25 cellular contexts compared by ENCODE assay signal in the genomic region with DNA sequence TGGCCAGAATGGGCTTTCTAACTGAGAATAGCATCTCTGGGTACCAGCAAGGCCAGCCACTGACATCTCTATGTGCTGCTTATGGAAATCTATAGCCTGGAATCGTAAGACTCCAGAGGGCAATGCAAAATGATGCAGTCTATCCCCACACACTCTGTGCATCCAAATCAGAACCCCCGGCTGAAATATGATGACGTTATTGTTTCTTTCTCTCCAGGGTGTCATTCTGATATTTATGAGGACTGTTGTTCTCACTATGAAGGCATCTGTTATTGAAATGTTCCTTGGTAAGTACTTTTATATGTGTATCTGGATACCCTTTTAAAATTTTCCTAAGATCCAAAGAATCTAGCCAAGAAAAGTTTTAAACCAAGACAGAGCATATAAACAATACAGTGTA. TPM values are rescaled to one million over a fixed set of nuclear protein-coding genes. Genes with fewer than 3 reads are reported as not detected.
DNase-seq lines count a peak whose midpoint lies in the region; ATAC-seq, FAIRE-seq and TF ChIP-seq lines count a peak whose summit lies in the region.
"Had no signal": no experiment of that assay in that cellular context is flagged by ENCODE, and none has a peak within 500 bp of the region (broad histone marks: within the 10 kb centered on the region; RNA-seq: fewer than 3 reads in every experiment).

No MANE protein-coding gene starts in this region.

- peaks cover 0 to 13% (median 6%) of the 10 kb centered on the region in 12 donors for H3K9me3 ChIP-seq in heart left ventricle
- H3K9me3 ChIP-seq in A549, result peaks cover 11% of the 10 kb centered on the region
- H3K9me3 ChIP-seq in esophagus muscularis mucosa, result peaks cover 0 to 8% (median 0%) of the 10 kb centered on the region in 4 donors
- H3K9me3 ChIP-seq: BE2C had no signal

- H3K4me2 ChIP-seq in A549, result no peak overlapping the region
- H3K4me2 ChIP-seq: BLaER1 had no signal

- FAIRE-seq in A549 (lab: Jason Lieb, UNC), result peak; percentile 49
- FAIRE-seq: D721Med, G401.6, GM12891, GM19239 had no signal

- TF ChIP-seq EP300 in A549 (IDR thresholded peaks at IDR 0.05) (no peak), esophagus muscularis mucosa (IDR thresholded peaks at IDR 0.05) (no peak)

- WGBS in heart left ventricle, 4 donors, result 55 to 75% (median 70%) methylated on average over 3 of the region's 3 CpGs
- WGBS in A549 (ENCODE audit: missing lambda C conversion rate), result 68% methylated on average over 3 of the region's 3 CpGs
- 74% methylated on average over 3 of the region's 3 CpGs for WGBS in esophagus muscularis mucosa

- CTCF ChIA-PET in A549 (lab: Yijun Ruan, JAX), result no interaction called here

- no peaks in the 10 kb centered on the region for H3K4me1 ChIP-seq in heart left ventricle
- no peaks in the 10 kb centered on the region for H3K4me1 ChIP-seq in A549
- H3K4me1 ChIP-seq in esophagus muscularis mucosa, result no peaks in the 10 kb centered on the region
- H3K4me1 ChIP-seq: BE2C, BLaER1, Caco-2 had no signal

- H3K36me3 ChIP-seq in heart left ventricle (no peaks in the 10 kb centered on the region), esophagus muscularis mucosa (no peaks in the 10 kb centered on the region)
- H3K36me3 ChIP-seq: BE2C, BLaER1 had no signal

- TF ChIP-seq RAD21 in A549 (conservative IDR thresholded peaks at IDR 0.05 in 1 of 2, IDR thresholded peaks at IDR 0.05 in 1 of 2), result no peak

- peak; percentile 48 for ATAC-seq in Right ventricle myocardium superior (ENCODE audit: poor library complexity)
- no peak for ATAC-seq in heart left ventricle
- ATAC-seq in A549, result no peak
- ATAC-seq in sciatic nerve, result peak; percentile 56
- ATAC-seq: CD8-positive, alpha-beta T cell had no signal

- POLR2A ChIA-PET in A549 (lab: Yijun Ruan, JAX), result no interaction called here

- no peak overlapping the region for H3K27ac ChIP-seq in heart left ventricle
- H3K27ac ChIP-seq in A549, result no peak overlapping the region
- no peak overlapping the region for H3K27ac ChIP-seq in esophagus muscularis mucosa (replicated peaks in 1 of 4)
- H3K27ac ChIP-seq: 22Rv1, BLaER1 had no signal

- TF ChIP-seq POLR2A in heart left ventricle (IDR thresholded peaks at IDR 0.05) (no peak), A549 (IDR thresholded peaks at IDR 0.05; ENCODE audit: low read length) (no peak), esophagus muscularis mucosa (IDR thresholded peaks at IDR 0.05; ENCODE audit: low read depth) (no peak)

- intact Hi-C loops in Right ventricle myocardium superior (cut with DNase I) (no loop called here), heart left ventricle (cut with DNase I) (no loop called here), esophagus muscularis mucosa (cut with DNase I) (no loop called here), sciatic nerve (cut with DNase I) (no loop called here)

- no peak overlapping the region for H3K4me3 ChIP-seq in heart left ventricle
- no peak overlapping the region for H3K4me3 ChIP-seq in A549
- H3K4me3 ChIP-seq in esophagus muscularis mucosa, result no peak overlapping the region
- H3K4me3 ChIP-seq: BLaER1 had no signal

- TF ChIP-seq CTCF in heart left ventricle (IDR thresholded peaks at IDR 0.05) (no peak), A549 (IDR thresholded peaks at IDR 0.05) (no peak), esophagus muscularis mucosa (IDR thresholded peaks at IDR 0.05) (no peak)

- no peaks in the 10 kb centered on the region for H3K27me3 ChIP-seq in heart left ventricle
- H3K27me3 ChIP-seq in esophagus muscularis mucosa, result no peaks in the 10 kb centered on the region
- H3K27me3 ChIP-seq: BLaER1 had no signal

- DNase-seq in Right ventricle myocardium superior (no peak), heart left ventricle (no peak), A549 (ENCODE audit: low read depth in 1 of 2, low spot score in 1 of 2) (no peak), esophagus muscularis mucosa (ENCODE audit: extremely low spot score) (peak; percentile 45), sciatic nerve (ENCODE audit: low spot score) (no peak), CD1c-positive myeloid dendritic cell (ENCODE audit: extremely low spot score) (no peak), germinal center (ENCODE audit: low spot score) (no peak)
- DNase-seq: ACHN; BE2C; C1 segment of cervical spinal cord; Caco-2; Calu3; CD4-positive, alpha-beta T cell; CD8-positive, alpha-beta T cell; DMS79 treated with DMSO at 0.1 percent for 48 hours; GF-D8 had no signal

TF ChIP-seq in A549, 52 proteins besides CTCF, POLR2A, EP300 and RAD21:
- TF ChIP-seq GATA3 (IDR thresholded peaks at IDR 0.05; ENCODE audit: borderline replicate concordance) (no peak), SREBF2 (IDR thresholded peaks at IDR 0.05) (no peak), ESRRA (IDR thresholded peaks at IDR 0.05; ENCODE audit: borderline replicate concordance, low read length) (no peak), SMC3 (IDR thresholded peaks at IDR 0.05) (no peak), FOSL2 (IDR thresholded peaks at IDR 0.05) (no peak), FOSL2 (CRISPR knock-in tag; IDR thresholded peaks at IDR 0.05) (no peak), RNF2 (IDR thresholded peaks at IDR 0.05; ENCODE audit: borderline replicate concordance, low read depth) (no peak), PHF8 (IDR thresholded peaks at IDR 0.05; ENCODE audit: borderline replicate concordance, low read depth) (no peak), MYC (IDR thresholded peaks at IDR 0.05; ENCODE audit: borderline replicate concordance, low read length) (no peak), MAFK (IDR thresholded peaks at IDR 0.05; ENCODE audit: partially characterized antibody) (no peak)
- TF ChIP-seq, protein P1, sequence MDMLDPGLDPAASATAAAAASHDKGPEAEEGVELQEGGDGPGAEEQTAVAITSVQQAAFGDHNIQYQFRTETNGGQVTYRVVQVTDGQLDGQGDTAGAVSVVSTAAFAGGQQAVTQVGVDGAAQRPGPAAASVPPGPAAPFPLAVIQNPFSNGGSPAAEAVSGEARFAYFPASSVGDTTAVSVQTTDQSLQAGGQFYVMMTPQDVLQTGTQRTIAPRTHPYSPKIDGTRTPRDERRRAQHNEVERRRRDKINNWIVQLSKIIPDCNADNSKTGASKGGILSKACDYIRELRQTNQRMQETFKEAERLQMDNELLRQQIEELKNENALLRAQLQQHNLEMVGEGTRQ (IDR thresholded peaks at IDR 0.05), result no peak
- TF ChIP-seq, protein P2, sequence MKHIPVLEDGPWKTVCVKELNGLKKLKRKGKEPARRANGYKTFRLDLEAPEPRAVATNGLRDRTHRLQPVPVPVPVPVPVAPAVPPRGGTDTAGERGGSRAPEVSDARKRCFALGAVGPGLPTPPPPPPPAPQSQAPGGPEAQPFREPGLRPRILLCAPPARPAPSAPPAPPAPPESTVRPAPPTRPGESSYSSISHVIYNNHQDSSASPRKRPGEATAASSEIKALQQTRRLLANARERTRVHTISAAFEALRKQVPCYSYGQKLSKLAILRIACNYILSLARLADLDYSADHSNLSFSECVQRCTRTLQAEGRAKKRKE (CRISPR knock-in tag; IDR thresholded peaks at IDR 0.05; ENCODE audit: low read depth), result no peak

RNA-seq across cellular contexts. Expression of a gene that starts 19.6 kb away (rescaled TPM):
- total RNA-seq in Right ventricle myocardium superior, result 19.4 TPM
- 10 to 100 TPM in 2 of 9 donors, 1 to 10 TPM in 7; 1.1 to 34.9 (median 6.8) TPM for total RNA-seq in heart left ventricle
- polyA plus RNA-seq in heart left ventricle, result 1 to 10 TPM; 1.0 to 3.2 TPM
- polyA plus RNA-seq in A549 (2011; rRNA removed), result not detected in 2 replicates
- 0.01 TPM in 1 of 2 replicates, not detected in the other for polyA plus RNA-seq in A549 (2012; cell fraction: cytosol; rRNA removed)
- not detected in 2 replicates for polyA plus RNA-seq in A549 (2012; cell fraction: nucleus; rRNA removed)
- not detected in 3 replicates for polyA plus RNA-seq in A549 (2017; fragmentation: RNase III; extraction: RNeasy Plus Mini Kit Qiagen cat#74134 plus additional on column Dnase treatment)
- not detected in 2 replicates for polyA minus RNA-seq in A549 (2011; rRNA and poly(A)+ RNA removed)
- total RNA-seq in esophagus muscularis mucosa, result 10 to 100 TPM; 17.0 to 32.3 (median 28.7) TPM
- total RNA-seq in sciatic nerve, result 67.9 TPM
- total RNA-seq: A673; Calu3; CD4-positive, alpha-beta T cell; CD8-positive, alpha-beta T cell had no signal
- polyA plus RNA-seq: AG04450, CD14-positive monocyte had no signal

Comparison
In these comparisons a context has a peak if more than half of its experiments do, and no peak if none do; other contexts are left out.
1. ATAC-seq: peak in Right ventricle myocardium superior (single experiment) and sciatic nerve (single experiment); none in heart left ventricle (0 of 4) and A549 (0 of 2).